Comparison of ENCODE assay signal across 19 cellular contexts in the genomic region with DNA sequence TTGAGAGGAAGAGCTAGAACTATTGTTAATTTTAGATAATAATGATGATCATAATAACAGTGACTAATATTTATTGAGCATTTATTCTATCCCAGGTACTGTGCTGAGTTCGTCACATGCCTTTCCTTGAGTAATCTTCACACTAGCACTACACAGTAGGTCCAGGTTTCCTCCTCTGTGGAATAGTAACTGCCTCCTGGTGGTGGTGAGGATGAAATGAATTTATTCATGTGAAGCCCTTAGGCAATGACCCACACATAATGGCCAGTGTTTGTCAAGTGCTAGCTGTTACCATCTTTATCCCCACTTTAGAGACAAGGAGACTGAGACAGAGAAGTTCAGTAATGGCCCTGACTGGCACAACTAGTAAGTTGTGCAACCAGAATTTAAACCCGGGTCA. TPM values are rescaled to one million over a fixed set of nuclear protein-coding genes. Genes with fewer than 3 reads are reported as not detected.
DNase-seq lines count a peak whose midpoint lies in the region; ATAC-seq, FAIRE-seq and TF ChIP-seq lines count a peak whose summit lies in the region.
"Had no signal": no experiment of that assay in that cellular context is flagged by ENCODE, and none has a peak within 500 bp of the region (broad histone marks: within the 10 kb centered on the region; RNA-seq: fewer than 3 reads in every experiment).

No MANE protein-coding gene starts in this region.

- H3K36me3 ChIP-seq in K562 (ENCODE audit: control insufficient read depth, insufficient read depth, low read length) (peaks cover 35% of the 10 kb centered on the region; the same call in 2 of the 3 replicates), vagina (peaks cover 0 to 5% of the 10 kb centered on the region in 2 donors)
- H3K36me3 ChIP-seq: uterus had no signal

- ATAC-seq in K562 = no peak
- ATAC-seq: activated CD4-positive, CD25-positive, alpha-beta regulatory T cell treated with anti-CD3 and anti-CD28 coated beads, Interleukin-2, amount 50 U/mL, for 24 hours; activated naive CD8-positive, alpha-beta T cell treated with anti-CD3 and anti-CD28 coated beads, Interleukin-2, amount 50 U/mL, for 24 hours; GM12878; naive thymus-derived CD4-positive, alpha-beta T cell had no signal

- H4K20me1 ChIP-seq in K562 (replicated peaks; ENCODE audit: control insufficient read depth, insufficient read depth, low read length) = peaks cover 4% of the 10 kb centered on the region; the same call in 1 of the 2 replicates

- intact Hi-C loops in K562 (cut with micrococcal nuclease) = no loop called here
- intact Hi-C loops in vagina (cut with DNase I) = no loop called here

- CTCF ChIA-PET in K562 (lab: Yijun Ruan, JAX; ENCODE audit: low intra/inter-chr PET ratio) = no interaction called here

- H3K27me3 ChIP-seq in HL-60 (ENCODE audit: insufficient read depth, poor library complexity, severe bottlenecking) (no peaks in the 10 kb centered on the region), K562 (ENCODE audit: control insufficient read depth in 2 of 2, insufficient read depth in 2 of 2, low read length in 2 of 2) (no peaks in the 10 kb centered on the region), vagina (no peaks in the 10 kb centered on the region)
- H3K27me3 ChIP-seq: esophagus squamous epithelium, uterus had no signal

- TF ChIP-seq CTCF in HL-60 (IDR thresholded peaks at IDR 0.05; ENCODE audit: insufficient read depth, low read length) (no peak), K562 (IDR thresholded peaks at IDR 0.05 in 2 of 3, conservative IDR thresholded peaks at IDR 0.05 in 1 of 3; ENCODE audit: insufficient read depth in 2 of 3, low read depth in 1 of 3, low read length in 3 of 3) (peak; percentile 27 to 35 (median 30); a peak in 4 of 6 replicates), vagina (IDR thresholded peaks at IDR 0.05) (no peak)

- H3K9me1 ChIP-seq in K562 (ENCODE audit: control insufficient read depth, insufficient read depth, low read length) = no peaks in the 10 kb centered on the region

- FAIRE-seq in K562 (lab: Jason Lieb, UNC) = no peak
- FAIRE-seq: GM12878 had no signal

- H3K27ac ChIP-seq in HL-60 (replicated peaks) (peak overlapping the region; percentile 58), K562 (ENCODE audit: extremely low read depth, low read depth, low read length) (no peak overlapping the region), vagina (no peak overlapping the region)
- H3K27ac ChIP-seq: esophagus squamous epithelium, parathyroid adenoma, uterus had no signal

- in situ Hi-C loops in K562 (cut with MboI) = no loop called here

- H3K4me3 ChIP-seq in HL-60 (replicated peaks; ENCODE audit: insufficient read depth, low read length) (no peak overlapping the region), K562 (no peak overlapping the region), vagina (no peak overlapping the region)
- H3K4me3 ChIP-seq: esophagus squamous epithelium, GM12878, uterus had no signal

- H2AFZ ChIP-seq in K562 (ENCODE audit: low read depth, low read length) = no peak overlapping the region
- H2AFZ ChIP-seq: parathyroid adenoma had no signal

- TF ChIP-seq POLR2A in K562 (conservative IDR thresholded peaks at IDR 0.05) (no peak), vagina (IDR thresholded peaks at IDR 0.05) (no peak)

- TF ChIP-seq RAD21 in K562 (CRISPR knock-in tag; conservative IDR thresholded peaks at IDR 0.05 in 1 of 2, IDR thresholded peaks at IDR 0.05 in 1 of 2) = peak in 1 of 2 experiments; percentile 29; a peak in 2 of 4 replicates

- no peak for TF ChIP-seq EP300 in K562 (IDR thresholded peaks at IDR 0.05; ENCODE audit: low read length)

- H3K9me3 ChIP-seq in K562 (replicated peaks; ENCODE audit: control insufficient read depth, insufficient read depth, low read depth, low read length) (no peaks in the 10 kb centered on the region), vagina (no peaks in the 10 kb centered on the region)
- H3K9me3 ChIP-seq: esophagus squamous epithelium, uterus had no signal

- no peak overlapping the region for H3K4me2 ChIP-seq in K562 (ENCODE audit: insufficient read depth, low read length)

- WGBS in K562 (ENCODE audit: insufficient coverage, low coverage, missing lambda C conversion rate) = 68% methylated on average over 2 of the region's 2 CpGs

- H3K4me1 ChIP-seq in K562 (replicated peaks in 1 of 2; ENCODE audit: control insufficient read depth in 2 of 2, insufficient read depth in 2 of 2, low read length in 2 of 2) (peaks cover 31 to 32% of the 10 kb centered on the region in 2 experiments), vagina (peaks cover 11% of the 10 kb centered on the region)

- BruUV-seq in K562 (replicated peaks; lab: Mats Ljungman, UMichigan) = no TSS peak

- peak; percentile 5 for DNase-seq in EL
- DNase-seq in HL-60 (ENCODE audit: low read depth in 1 of 2, low spot score in 1 of 2) = no peak
- peak in 1 of 4 experiments; percentile 23 for DNase-seq in K562 (ENCODE audit: extremely low read depth in 1 of 4, low spot score in 3 of 4)
- DNase-seq in islet precursor cell = peak; percentile 36
- no peak for DNase-seq in vagina (ENCODE audit: extremely low spot score in 2 of 2)
- no peak for DNase-seq in superior temporal gyrus (ENCODE audit: extremely low spot score)
- DNase-seq in NCI-H226 = no peak
- no peak for DNase-seq in NK-92 treated with Interleukin-12 subunit alpha and Interleukin-12 subunit beta, amount 100 ng/mL, for 24 hours (lab: John Stamatoyannopoulos, UW)
- DNase-seq: activated naive CD8-positive, alpha-beta T cell treated with anti-CD3 and anti-CD28 coated beads, Interleukin-2, amount 50 U/mL, for 24 hours; Calu3; esophagus squamous epithelium; naive thymus-derived CD4-positive, alpha-beta T cell; NCI-H187; NCI-H446 treated with DMSO at 0.1 percent for 48 hours; stimulated activated CD4-positive, alpha-beta T cell treated with anti-CD3 and anti-CD28 coated beads, Interleukin-4, amount 100 ng/mL, for 1 hour; uterus had no signal

- peaks cover 24% of the 10 kb centered on the region for H3K79me2 ChIP-seq in K562 (ENCODE audit: control insufficient read depth, insufficient read depth, low read length)

- POLR2A ChIA-PET in K562 (lab: Yijun Ruan, JAX) = no interaction called here

- H3K9ac ChIP-seq in K562 (ENCODE audit: insufficient read depth in 1 of 2, low read depth in 2 of 2, low read length in 2 of 2) = no peak overlapping the region
- H3K9ac ChIP-seq: parathyroid adenoma had no signal

TF ChIP-seq in K562, 482 proteins besides CTCF, POLR2A, EP300 and RAD21:
- TF ChIP-seq CCAR2 (IDR thresholded peaks at IDR 0.05; ENCODE audit: low read depth, low read length) (no peak), ZKSCAN1 (IDR thresholded peaks at IDR 0.05; ENCODE audit: low read depth, low read length) (peak; percentile 97), CEBPB (tag; IDR thresholded peaks at IDR 0.05) (0 out of 2 replicates have a peak, but pooled peaks have one; percentile 8)

RNA-seq across cellular contexts. Expression of gene NIPAL3, which starts 5.9 kb away (rescaled TPM):
- total RNA-seq in K562 (2011; cell fraction: chromatin; rRNA removed; ENCODE audit: low replicate concordance) = 55.9 and 56.4 TPM in 2 replicates
- 44.2 and 44.6 TPM in 2 replicates for total RNA-seq in K562 (2011; cell fraction: nucleolus; rRNA removed)
- 57.1 and 68.0 TPM in 2 replicates for total RNA-seq in K562 (2011; cell fraction: nucleoplasm; rRNA removed)
- 15.4 and 24.7 TPM in 2 replicates for total RNA-seq in K562 (2014; rRNA removed)
- 16.3 and 16.6 TPM in 2 replicates for total RNA-seq in K562 (2014; rRNA removed; fragmentation: Illumina TruSeq; extraction: Trizol)
- 11.3 and 11.4 TPM in 2 replicates for total RNA-seq in K562 (2015; rRNA removed; fragmentation: Illumina TruSeq; extraction: Trizol)
- 26.0 and 26.3 TPM in 2 replicates for total RNA-seq in K562 (2021)
- 16.0 and 18.2 TPM in 2 replicates for polyA plus RNA-seq in K562 (2011; rRNA removed)
- 18.5 and 19.9 TPM in 2 replicates for polyA plus RNA-seq in K562 (2011; cell fraction: cytosol; rRNA removed)
- 14.4 and 16.1 TPM in 2 replicates for polyA plus RNA-seq in K562 (2011; cell fraction: nucleus; rRNA removed)
- polyA plus RNA-seq in K562 (2012) = 16.3 and 17.9 TPM in 2 replicates
- 20.0 and 21.3 TPM in 2 replicates for polyA plus RNA-seq in K562 (2014; fragmentation: Illumina TruSeq; extraction: Trizol)
- polyA plus RNA-seq in K562 (2014; fragmentation: Nextera tagmentation; extraction: Ambion mirVana) = 10 to 100 TPM; 10.5 to 12.2 TPM
- polyA plus RNA-seq in K562 (2014; rRNA removed) = 13.8 and 16.2 TPM in 2 replicates
- polyA minus RNA-seq in K562 (2011; rRNA and poly(A)+ RNA removed) = 18.9 and 24.0 TPM in 2 replicates
- polyA minus RNA-seq in K562 (2011; cell fraction: cytosol; rRNA and poly(A)+ RNA removed) = 10.6 and 15.2 TPM in 2 replicates
- polyA minus RNA-seq in K562 (2011; cell fraction: nucleus; rRNA and poly(A)+ RNA removed) = 13.1 and 19.4 TPM in 2 replicates
- 21.1 TPM for total RNA-seq in vagina

RNA-seq across cellular contexts. Expression of gene STPG1, which starts 7.9 kb away (rescaled TPM):
- total RNA-seq in K562 (2011; cell fraction: chromatin; rRNA removed; ENCODE audit: low replicate concordance) = 14.4 and 22.0 TPM in 2 replicates
- total RNA-seq in K562 (2011; cell fraction: nucleolus; rRNA removed) = 8.7 and 9.3 TPM in 2 replicates
- total RNA-seq in K562 (2011; cell fraction: nucleoplasm; rRNA removed) = 14.4 and 16.4 TPM in 2 replicates
- total RNA-seq in K562 (2014; rRNA removed) (6.7 and 7.6 TPM in 2 replicates), K562 (2014; rRNA removed; fragmentation: Illumina TruSeq; extraction: Trizol) (8.2 and 8.3 TPM in 2 replicates), K562 (2015; rRNA removed; fragmentation: Illumina TruSeq; extraction: Trizol) (5.1 and 5.5 TPM in 2 replicates), K562 (2021) (7.2 and 7.6 TPM in 2 replicates), vagina (4.2 TPM)
- polyA plus RNA-seq in K562 (2011; rRNA removed) (7.2 and 8.4 TPM in 2 replicates), K562 (2014; fragmentation: Illumina TruSeq; extraction: Trizol) (9.0 and 10.1 TPM in 2 replicates), K562 (2014; fragmentation: Nextera tagmentation; extraction: Ambion mirVana) (10 to 100 TPM; 10.4 to 11.9 TPM), K562 (2014; rRNA removed) (5.0 and 9.4 TPM in 2 replicates)
- 4.4 and 5.4 TPM in 2 replicates for polyA plus RNA-seq in K562 (2011; cell fraction: cytosol; rRNA removed)
- 5.9 and 7.6 TPM in 2 replicates for polyA plus RNA-seq in K562 (2011; cell fraction: nucleus; rRNA removed)
- polyA plus RNA-seq in K562 (2012) = 6.0 and 8.3 TPM in 2 replicates
- polyA minus RNA-seq in K562 (2011; rRNA and poly(A)+ RNA removed) = 7.0 and 7.8 TPM in 2 replicates
- polyA minus RNA-seq in K562 (2011; cell fraction: cytosol; rRNA and poly(A)+ RNA removed) = 2.1 and 3.9 TPM in 2 replicates
- 5.4 and 7.0 TPM in 2 replicates for polyA minus RNA-seq in K562 (2011; cell fraction: nucleus; rRNA and poly(A)+ RNA removed)

Comparison
In these comparisons a context has a peak if more than half of its experiments do, and no peak if none do; other contexts are left out.
1. DNase-seq: peak in EL (single experiment) and islet precursor cell (single experiment); none in HL-60 (0 of 2), vagina (0 of 2), superior temporal gyrus (single experiment), NCI-H226 (single experiment) and NK-92 treated with Interleukin-12 subunit alpha and Interleukin-12 subunit beta, amount 100 ng/mL, for 24 hours (single experiment).
2. CTCF ChIP-seq: peak in K562 (3 of 3); none in HL-60 (single experiment) and vagina (0 of 3).